Comparison of ENCODE assay signal across 9 cellular contexts in genomic region chr6:153032255-153032882, GRCh38. TPM values are rescaled to one million over a fixed set of nuclear protein-coding genes. Genes with fewer than 3 reads are reported as not detected.
DNase-seq lines count a peak whose midpoint lies in the region; ATAC-seq and TF ChIP-seq lines count a peak whose summit lies in the region.
"Had no signal": no experiment of that assay in that cellular context is flagged by ENCODE, and none has a peak within 500 bp of the region (broad histone marks: within the 10 kb centered on the region; RNA-seq: fewer than 3 reads in every experiment).

No MANE protein-coding gene starts in this region.

- POLR2A ChIA-PET in activated CD4-positive, alpha-beta T cell treated with anti-CD3 and anti-CD28 coated beads for 36 hours (lab: Charles Lee) = no interaction called here

- H3K9me3 ChIP-seq in adrenal gland (replicated peaks in 1 of 3) = no peaks in the 10 kb centered on the region
- H3K9me3 ChIP-seq: neutrophil had no signal

- ATAC-seq in activated CD4-positive, alpha-beta T cell treated with anti-CD3 and anti-CD28 coated beads for 36 hours = no peak
- ATAC-seq in GM21390 (IDR thresholded peaks at IDR 0.05; ENCODE audit: unreplicated experiment) (no peak), HG02852 (IDR thresholded peaks at IDR 0.05; ENCODE audit: unreplicated experiment) (no peak)

- H3K27ac ChIP-seq in adrenal gland = no peak overlapping the region

- peak in 5 of 6 experiments; percentile 17 to 54 (median 36) for TF ChIP-seq CTCF in adrenal gland (IDR thresholded peaks at IDR 0.05)

- intact Hi-C loops in adrenal gland (cut with DNase I) = loop anchor here in 1 of 2 donors (10.0 kb wide), 1 partner anchor 482 kb away; no protein-coding TSS in a partner anchor
- intact Hi-C loops in activated CD4-positive, alpha-beta T cell treated with anti-CD3 and anti-CD28 coated beads for 36 hours (cut with DNase I, micrococcal nuclease) = loop anchor here (1.0 to 5.0 kb wide), 3 partner anchors 280 to 480 kb away; no protein-coding TSS in a partner anchor

- no peak overlapping the region for H3K4me3 ChIP-seq in adrenal gland

- H3K4me1 ChIP-seq in adrenal gland (replicated peaks in 1 of 2) = no peaks in the 10 kb centered on the region

- no peak overlapping the region for H3K27ac Mint-ChIP-seq in activated CD4-positive, alpha-beta T cell treated with anti-CD3 and anti-CD28 coated beads for 36 hours

- H3K4me1 Mint-ChIP-seq in activated CD4-positive, alpha-beta T cell treated with anti-CD3 and anti-CD28 coated beads for 36 hours = no peaks in the 10 kb centered on the region

- no peaks in the 10 kb centered on the region for H3K36me3 Mint-ChIP-seq in activated CD4-positive, alpha-beta T cell treated with anti-CD3 and anti-CD28 coated beads for 36 hours (ENCODE audit: low read depth)

- H3K27me3 Mint-ChIP-seq in activated CD4-positive, alpha-beta T cell treated with anti-CD3 and anti-CD28 coated beads for 36 hours = peaks cover 15% of the 10 kb centered on the region

- CTCF ChIA-PET in activated CD4-positive, alpha-beta T cell treated with anti-CD3 and anti-CD28 coated beads for 36 hours (lab: Charles Lee) = interaction anchor here (0.6 to 1.0 kb wide), 2 partner anchors 203 to 280 kb away, joined by 3 to 5 read pairs; no protein-coding TSS in a partner anchor

- DNase-seq in Daoy (ENCODE audit: low read depth) = peak; percentile 23
- peak; percentile 38 for DNase-seq in KG1 (lab: John Stamatoyannopoulos, UW)
- DNase-seq in adrenal gland = no peak
- DNase-seq in kidney glomerular epithelial cell (lab: John Stamatoyannopoulos, UW) = peak; percentile 16
- no peak for DNase-seq in COLO668 (lab: John Stamatoyannopoulos, UW; ENCODE audit: unreplicated experiment)
- DNase-seq in activated CD4-positive, alpha-beta T cell treated with anti-CD3 and anti-CD28 coated beads for 36 hours = no peak

- whole genome bisulfite sequencing in adrenal gland, 4 donors = 63 to 68% (median 66%) methylated on average over 9 of the region's 9 CpGs

- no peaks in the 10 kb centered on the region for H3K9me3 Mint-ChIP-seq in activated CD4-positive, alpha-beta T cell treated with anti-CD3 and anti-CD28 coated beads for 36 hours (ENCODE audit: low read depth)

- H3K27me3 ChIP-seq in adrenal gland = no peaks in the 10 kb centered on the region

- H3K4me3 Mint-ChIP-seq in activated CD4-positive, alpha-beta T cell treated with anti-CD3 and anti-CD28 coated beads for 36 hours = no peak overlapping the region

- H3K36me3 ChIP-seq in adrenal gland (replicated peaks in 1 of 2) = no peaks in the 10 kb centered on the region
- H3K36me3 ChIP-seq: neutrophil had no signal

- TF ChIP-seq POLR2A in adrenal gland (IDR thresholded peaks at IDR 0.05) = no peak

RNA-seq across cellular contexts. Expression of gene MTRF1L, which starts 29.9 kb away (rescaled TPM):
- 23.5 and 29.3 TPM in 2 replicates for total RNA-seq in Daoy (2014; rRNA removed; shearing (Covaris generic))
- 10 to 100 TPM in 7 of 8 donors, 1 to 10 TPM in 1; 9.8 to 27.3 (median 18.0) TPM for total RNA-seq in adrenal gland
- polyA plus RNA-seq in adrenal gland = 10 to 100 TPM in 1 of 3 donors, 1 to 10 TPM in 2; 9.0 to 33.7 (median 9.5) TPM
- 10 to 100 TPM; 16.8 to 19.9 TPM for total RNA-seq in activated CD4-positive, alpha-beta T cell treated with anti-CD3 and anti-CD28 coated beads for 36 hours

RNA-seq across cellular contexts. Expression of gene FBXO5, which starts 49.5 kb away (rescaled TPM):
- 64.4 and 80.4 TPM in 2 replicates for total RNA-seq in Daoy (2014; rRNA removed; shearing (Covaris generic))
- 10 to 100 TPM in 1 of 8 donors, 1 to 10 TPM in 7; 1.9 to 19.2 (median 4.3) TPM for total RNA-seq in adrenal gland
- 1 to 10 TPM; 1.2 to 5.3 (median 1.4) TPM for polyA plus RNA-seq in adrenal gland
- 10 to 100 TPM; 48.7 to 57.3 TPM for total RNA-seq in activated CD4-positive, alpha-beta T cell treated with anti-CD3 and anti-CD28 coated beads for 36 hours

Comparison
In these comparisons a context has a peak if more than half of its experiments do, and no peak if none do; other contexts are left out.
1. DNase-seq: peak in Daoy (single experiment), KG1 (single experiment) and kidney glomerular epithelial cell (single experiment); none in adrenal gland (0 of 7), COLO668 (single experiment) and activated CD4-positive, alpha-beta T cell treated with anti-CD3 and anti-CD28 coated beads for 36 hours (single experiment).